Comparison of ENCODE assay signal across 2 cellular contexts in the genomic region with DNA sequence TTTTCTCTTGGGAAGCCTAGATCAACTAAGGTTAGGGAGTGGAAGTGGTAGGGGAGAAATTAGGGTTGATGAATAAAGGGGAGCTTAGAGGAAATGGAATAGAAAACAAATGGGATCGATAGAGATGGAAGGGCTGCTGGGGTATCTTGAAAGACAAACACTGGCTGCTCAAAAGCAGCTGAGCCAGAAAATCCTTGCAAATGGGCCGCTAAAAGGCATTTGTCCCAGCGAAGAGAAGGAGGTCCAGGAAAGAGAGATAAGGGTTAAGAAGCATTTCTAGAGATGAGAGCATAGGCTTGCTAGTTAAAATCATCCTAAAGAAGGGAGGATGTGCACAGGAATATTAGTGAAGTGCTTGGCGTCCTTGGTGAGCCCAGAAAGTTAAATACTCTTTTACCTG.
TF ChIP-seq lines count a peak whose summit lies in the region.

No MANE protein-coding gene starts in this region.

TF ChIP-seq in SK-N-SH, 30 proteins besides CTCF, POLR2A, EP300 and RAD21 (continued from another document):
- TF ChIP-seq USF2 (IDR thresholded peaks at IDR 0.05; ENCODE audit: borderline replicate concordance, low read depth, low read length) (no peak), RXRA (IDR thresholded peaks at IDR 0.05; ENCODE audit: borderline replicate concordance, low read depth) (no peak), JUND (IDR thresholded peaks at IDR 0.05) (no peak), FOXM1 (IDR thresholded peaks at IDR 0.05; ENCODE audit: low read depth) (no peak), CHD2 (IDR thresholded peaks at IDR 0.05; ENCODE audit: low read length, partially characterized antibody) (no peak), FOSL2 (IDR thresholded peaks at IDR 0.05; ENCODE audit: borderline replicate concordance, low read depth) (no peak), POLR2AphosphoS5 (IDR thresholded peaks at IDR 0.05; ENCODE audit: low read depth, low read length) (no peak), ELF1 (IDR thresholded peaks at IDR 0.05) (no peak), RCOR1 (IDR thresholded peaks at IDR 0.05; ENCODE audit: low read length) (no peak), PBX3 (IDR thresholded peaks at IDR 0.05) (no peak)
- TF ChIP-seq, protein P1, sequence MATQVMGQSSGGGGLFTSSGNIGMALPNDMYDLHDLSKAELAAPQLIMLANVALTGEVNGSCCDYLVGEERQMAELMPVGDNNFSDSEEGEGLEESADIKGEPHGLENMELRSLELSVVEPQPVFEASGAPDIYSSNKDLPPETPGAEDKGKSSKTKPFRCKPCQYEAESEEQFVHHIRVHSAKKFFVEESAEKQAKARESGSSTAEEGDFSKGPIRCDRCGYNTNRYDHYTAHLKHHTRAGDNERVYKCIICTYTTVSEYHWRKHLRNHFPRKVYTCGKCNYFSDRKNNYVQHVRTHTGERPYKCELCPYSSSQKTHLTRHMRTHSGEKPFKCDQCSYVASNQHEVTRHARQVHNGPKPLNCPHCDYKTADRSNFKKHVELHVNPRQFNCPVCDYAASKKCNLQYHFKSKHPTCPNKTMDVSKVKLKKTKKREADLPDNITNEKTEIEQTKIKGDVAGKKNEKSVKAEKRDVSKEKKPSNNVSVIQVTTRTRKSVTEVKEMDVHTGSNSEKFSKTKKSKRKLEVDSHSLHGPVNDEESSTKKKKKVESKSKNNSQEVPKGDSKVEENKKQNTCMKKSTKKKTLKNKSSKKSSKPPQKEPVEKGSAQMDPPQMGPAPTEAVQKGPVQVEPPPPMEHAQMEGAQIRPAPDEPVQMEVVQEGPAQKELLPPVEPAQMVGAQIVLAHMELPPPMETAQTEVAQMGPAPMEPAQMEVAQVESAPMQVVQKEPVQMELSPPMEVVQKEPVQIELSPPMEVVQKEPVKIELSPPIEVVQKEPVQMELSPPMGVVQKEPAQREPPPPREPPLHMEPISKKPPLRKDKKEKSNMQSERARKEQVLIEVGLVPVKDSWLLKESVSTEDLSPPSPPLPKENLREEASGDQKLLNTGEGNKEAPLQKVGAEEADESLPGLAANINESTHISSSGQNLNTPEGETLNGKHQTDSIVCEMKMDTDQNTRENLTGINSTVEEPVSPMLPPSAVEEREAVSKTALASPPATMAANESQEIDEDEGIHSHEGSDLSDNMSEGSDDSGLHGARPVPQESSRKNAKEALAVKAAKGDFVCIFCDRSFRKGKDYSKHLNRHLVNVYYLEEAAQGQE (IDR thresholded peaks at IDR 0.05; ENCODE audit: low read depth, low read length), result no peak
TF ChIP-seq in SK-N-SH: peak in this region for 0.

TF ChIP-seq in SK-N-SH treated with all-trans-retinoic acid at 6 μM for 48 hours, 23 proteins besides CTCF, POLR2A, EP300 and RAD21 (continued from another document):
- TF ChIP-seq TSHZ2 (CRISPR knock-in tag; IDR thresholded peaks at IDR 0.05) (no peak), BACH2 (CRISPR knock-in tag; IDR thresholded peaks at IDR 0.05; ENCODE audit: borderline replicate concordance) (no peak), RARB (CRISPR knock-in tag; IDR thresholded peaks at IDR 0.05) (no peak), PATZ1 (CRISPR knock-in tag; IDR thresholded peaks at IDR 0.05; ENCODE audit: borderline replicate concordance) (no peak), CSRNP3 (CRISPR knock-in tag; IDR thresholded peaks at IDR 0.05) (no peak)
